In genomic region chr1:159011701-159012100, GRCh38 we compare ENCODE assay signal across 8 cellular contexts. TPM values are rescaled to one million over a fixed set of nuclear protein-coding genes. Genes with fewer than 3 reads are reported as not detected.
DNase-seq lines count a peak whose midpoint lies in the region; ATAC-seq, FAIRE-seq and TF ChIP-seq lines count a peak whose summit lies in the region.

No MANE protein-coding gene starts in this region.

- no peak for DNase-seq in IMR-90
- no peak for DNase-seq in GM12878 (ENCODE audit: low read depth, low spot score)
- DNase-seq in amygdala (lab: John Stamatoyannopoulos, UW): no peak
- no peak for DNase-seq in NCI-H2029 treated with DMSO at 0.1 percent for 48 hours (lab: John Stamatoyannopoulos, UW)
- no peak for DNase-seq in SW480 (ENCODE audit: low spot score)
- DNase-seq in activated effector memory CD4-positive, alpha-beta T cell treated with anti-CD3 and anti-CD28 coated beads, Interleukin-2, amount 50 U/mL, for 16 hours: no peak

- H3K4me3 ChIP-seq in ACC112 (ENCODE audit: low read depth, low read length) (peak overlapping the region; percentile 87), IMR-90 (ENCODE audit: insufficient read depth, low read depth, low read length) (no peak overlapping the region; the same call in 1 of the 2 replicates), GM12878 (peak overlapping the region; percentile 76), muscle layer of duodenum (ENCODE audit: low read depth in 1 of 2, low read length in 2 of 2) (peak overlapping the region; percentile 55 to 78)

- H2AFZ ChIP-seq in ACC112 (ENCODE audit: low read length, unreplicated experiment): no peak overlapping the region
- H2AFZ ChIP-seq in IMR-90 (replicated peaks; ENCODE audit: low read length, poor library complexity): no peak overlapping the region
- no peak overlapping the region for H2AFZ ChIP-seq in GM12878 (ENCODE audit: control insufficient read depth, low read depth, low read length)

- TF ChIP-seq POLR2A in IMR-90 (IDR thresholded peaks at IDR 0.05; ENCODE audit: low read depth, low read length) (no peak), GM12878 (IDR thresholded peaks at IDR 0.05; ENCODE audit: low read depth, low read length) (no peak)

- CTCF ChIA-PET in IMR-90 (lab: Yijun Ruan, JAX) (no interaction called here), GM12878 (lab: Yijun Ruan, JAX) (interaction anchor here (1.9 to 7.4 kb wide), 2 partner anchors 60 to 65 kb away, joined by 9 to 37 read pairs; partner anchors contain the start of gene AIM2)

- intact Hi-C loops in IMR-90 (cut with micrococcal nuclease): no loop called here
- intact Hi-C loops in GM12878 (cut with micrococcal nuclease; ENCODE audit: unreplicated experiment): no loop called here

- no peak overlapping the region for H2AK5ac ChIP-seq in IMR-90 (ENCODE audit: low read depth, low read length)

- no peak overlapping the region for H2BK15ac ChIP-seq in IMR-90 (ENCODE audit: low read depth, low read length)

- FAIRE-seq in GM12878 (lab: Jason Lieb, UNC): no peak

- SMC1A ChIA-PET in GM12878 (lab: Charles Lee; ENCODE audit: uncharacterized antibody, unreplicated experiment): interaction anchor here (1.6 kb wide), 1 partner anchor 19 kb away, joined by 3 read pairs; no protein-coding TSS in a partner anchor

- no peak for TF ChIP-seq EP300 in GM12878 (IDR thresholded peaks at IDR 0.05; ENCODE audit: borderline replicate concordance in 1 of 2, control insufficient read depth in 1 of 2, low read depth in 2 of 2, low read length in 2 of 2)

- no peak overlapping the region for H3K14ac ChIP-seq in IMR-90 (replicated peaks; ENCODE audit: low read depth, low read length)

- peaks cover 79% of the 10 kb centered on the region for H3K79me2 ChIP-seq in ACC112 (ENCODE audit: control insufficient read depth, insufficient read depth, low read length, unreplicated experiment)
- peaks cover 79% of the 10 kb centered on the region for H3K79me2 ChIP-seq in GM12878 (ENCODE audit: control insufficient read depth, insufficient read depth, low read length)

- no peak overlapping the region for H2AK9ac ChIP-seq in IMR-90 (replicated peaks; ENCODE audit: low read depth, low read length, poor library complexity)

- H3K9me3 ChIP-seq in IMR-90 (ENCODE audit: control insufficient read depth, insufficient read depth, low read length) (no peaks in the 10 kb centered on the region), GM12878 (replicated peaks; ENCODE audit: control insufficient read depth, insufficient read depth, low read length) (no peaks in the 10 kb centered on the region; the same call in 2 of the 3 replicates), muscle layer of duodenum (ENCODE audit: control insufficient read depth in 1 of 2, low read length in 2 of 2) (no peaks in the 10 kb centered on the region)

- POLR2A ChIA-PET in IMR-90 (lab: Charles Lee; ENCODE audit: unreplicated experiment): no interaction called here
- POLR2A ChIA-PET in GM12878 (lab: Charles Lee): interaction anchor here (1.5 to 4.5 kb wide), 2 partner anchors 23 to 65 kb away, joined by 3 to 18 read pairs; partner anchors contain the start of gene AIM2

- H3K4me2 ChIP-seq in IMR-90 (ENCODE audit: low read depth, low read length): peak overlapping the region; percentile 87
- H3K4me2 ChIP-seq in GM12878 (ENCODE audit: control insufficient read depth, insufficient read depth): peak overlapping the region; percentile 34; the same call in 1 of the 2 replicates

- H3K56ac ChIP-seq in IMR-90 (ENCODE audit: extremely low read depth, insufficient read depth, low read length): no peak overlapping the region

- no peak overlapping the region for H3K18ac ChIP-seq in IMR-90 (ENCODE audit: low read depth, low read length)

- H4K8ac ChIP-seq in IMR-90 (ENCODE audit: low read depth in 2 of 2, low read length in 2 of 2): no peak overlapping the region

- no peak overlapping the region for H3K23ac ChIP-seq in IMR-90 (ENCODE audit: low read depth, low read length)

- no peak overlapping the region for H3K4ac ChIP-seq in IMR-90 (ENCODE audit: low read depth, low read length)

- H4K91ac ChIP-seq in IMR-90 (ENCODE audit: insufficient read depth, low read depth, low read length): no peak overlapping the region

- dilution Hi-C loops in IMR-90 (cut with HindIII; ENCODE audit: low sequenced_read_pairs, unreplicated experiment): no loop called here

- TF ChIP-seq CTCF in IMR-90 (conservative IDR thresholded peaks at IDR 0.05; ENCODE audit: low read depth, low read length): no peak
- no peak for TF ChIP-seq CTCF in GM12878 (IDR thresholded peaks at IDR 0.05 in 2 of 3, conservative IDR thresholded peaks at IDR 0.05 in 1 of 3; ENCODE audit: control insufficient read depth in 2 of 3, extremely low read depth in 1 of 3, insufficient read depth in 1 of 3, low read depth in 3 of 3, low read length in 3 of 3)

- ATAC-seq in IMR-90 (ENCODE audit: low read depth) (no peak), GM12878 (no peak)

- peaks cover 48% of the 10 kb centered on the region for H3K4me1 ChIP-seq in ACC112 (ENCODE audit: control insufficient read depth, insufficient read depth, low read length, unreplicated experiment)
- peaks cover 13% of the 10 kb centered on the region for H3K4me1 ChIP-seq in IMR-90 (ENCODE audit: control insufficient read depth, insufficient read depth, low read length)
- H3K4me1 ChIP-seq in GM12878 (ENCODE audit: control insufficient read depth, insufficient read depth, low read length): peaks cover 18% of the 10 kb centered on the region; the same call in 1 of the 2 replicates
- peaks cover 5 to 9% of the 10 kb centered on the region in 2 donors for H3K4me1 ChIP-seq in muscle layer of duodenum (ENCODE audit: control insufficient read depth in 1 of 2, insufficient read depth in 2 of 2, low read length in 2 of 2)

- H3K27me3 ChIP-seq in ACC112 (ENCODE audit: insufficient read depth, low read length) (no peaks in the 10 kb centered on the region), IMR-90 (ENCODE audit: control insufficient read depth, insufficient read depth, low read length) (no peaks in the 10 kb centered on the region), GM12878 (replicated peaks in 1 of 2; ENCODE audit: control insufficient read depth in 2 of 2, insufficient read depth in 2 of 2, low read length in 1 of 2) (no peaks in the 10 kb centered on the region), muscle layer of duodenum (ENCODE audit: low read depth, low read length) (no peaks in the 10 kb centered on the region)

- H4K5ac ChIP-seq in IMR-90 (ENCODE audit: low read depth, low read length): no peak overlapping the region

- H3K27ac ChIP-seq in ACC112 (ENCODE audit: low read depth, low read length): peak overlapping the region; percentile 64
- no peak overlapping the region for H3K27ac ChIP-seq in IMR-90 (ENCODE audit: insufficient read depth, low read length)
- H3K27ac ChIP-seq in GM12878 (ENCODE audit: control insufficient read depth, insufficient read depth): peak overlapping the region; percentile 100
- peak overlapping the region; percentile 95 for H3K27ac ChIP-seq in muscle layer of duodenum (ENCODE audit: low read length)

- H2BK20ac ChIP-seq in IMR-90 (ENCODE audit: low read depth, low read length): no peak overlapping the region

- BruUV-seq in IMR-90 (replicated peaks; lab: Mats Ljungman, UMichigan) (no TSS peak), GM12878 (replicated peaks; lab: Mats Ljungman, UMichigan) (no TSS peak)

- TF ChIP-seq RAD21 in IMR-90 (IDR thresholded peaks at IDR 0.05; ENCODE audit: low read length): no peak
- no peak for TF ChIP-seq RAD21 in GM12878 (IDR thresholded peaks at IDR 0.05; ENCODE audit: insufficient read depth, low read depth, low read length)

- RAD21 ChIA-PET in GM12878 (lab: Charles Lee; ENCODE audit: unreplicated experiment): no interaction called here

- no peak overlapping the region for H2BK5ac ChIP-seq in IMR-90 (ENCODE audit: low read depth, low read length, poor library complexity, severe bottlenecking)

- H3K9me1 ChIP-seq in IMR-90 (ENCODE audit: insufficient read depth, low read length): peaks cover 8% of the 10 kb centered on the region; the same call in 1 of the 2 replicates

- peaks cover 0 to 26% of the 10 kb centered on the region in 2 experiments for H3K79me1 ChIP-seq in IMR-90 (ENCODE audit: low read depth in 1 of 2, low read length in 2 of 2)

- H3K9ac ChIP-seq in IMR-90 (ENCODE audit: low read depth, low read length) (no peak overlapping the region), GM12878 (ENCODE audit: control insufficient read depth, insufficient read depth, low read length) (peak overlapping the region; percentile 99)

- H4K20me1 ChIP-seq in IMR-90 (ENCODE audit: insufficient read depth, low read length): no peaks in the 10 kb centered on the region
- no peaks in the 10 kb centered on the region for H4K20me1 ChIP-seq in GM12878 (ENCODE audit: control insufficient read depth, insufficient read depth)

- H2BK120ac ChIP-seq in IMR-90 (ENCODE audit: low read depth, low read length): no peak overlapping the region

- peaks cover 30% of the 10 kb centered on the region for H3K36me3 ChIP-seq in ACC112 (ENCODE audit: insufficient read depth, low read length)
- peaks cover 11% of the 10 kb centered on the region for H3K36me3 ChIP-seq in IMR-90 (ENCODE audit: control insufficient read depth, insufficient read depth, low read length)
- H3K36me3 ChIP-seq in GM12878 (ENCODE audit: control insufficient read depth in 2 of 2, insufficient read depth in 2 of 2, low read length in 1 of 2): peaks cover 1 to 14% of the 10 kb centered on the region in 2 experiments; a peak in 3 of 4 replicates
- peaks cover 4 to 19% of the 10 kb centered on the region in 2 donors for H3K36me3 ChIP-seq in muscle layer of duodenum (ENCODE audit: control insufficient read depth in 1 of 2, insufficient read depth in 2 of 2, low read length in 2 of 2)

- in situ Hi-C loops in IMR-90 (cut with MboI; ENCODE audit: low sequenced_read_pairs) (no loop called here), GM12878 (cut with MboI) (no loop called here)

RNA-seq across cellular contexts. Expression of gene IFI16, which starts 2.0 kb away (rescaled TPM):
- 45.0 and 60.3 TPM in 2 replicates for total RNA-seq in IMR-90 (2012; rRNA removed)
- 59.2 and 65.3 TPM in 2 replicates for polyA plus RNA-seq in IMR-90 (2012; rRNA removed)
- 10.3 and 12.7 TPM in 2 replicates for polyA plus RNA-seq in IMR-90 (2012; cell fraction: cytosol; rRNA removed)
- 4.0 and 42.3 TPM in 2 replicates for polyA plus RNA-seq in IMR-90 (2012; cell fraction: nucleus; rRNA removed; ENCODE audit: low replicate concordance)
- 152 and 157 TPM in 2 replicates for total RNA-seq in GM12878 (2013; cell fraction: nucleolus; rRNA removed)
- total RNA-seq in GM12878 (2014; rRNA removed): 147 and 155 TPM in 2 replicates
- 120 and 123 TPM in 2 replicates for total RNA-seq in GM12878 (2014; rRNA removed; fragmentation: Illumina TruSeq; extraction: Trizol)
- total RNA-seq in GM12878 (2021): 185 and 196 TPM in 2 replicates
- 119 TPM for polyA plus RNA-seq in GM12878 (2011; ENCODE audit: low read depth)
- polyA plus RNA-seq in GM12878 (2011; rRNA removed): 375 and 581 TPM in 2 replicates
- polyA plus RNA-seq in GM12878 (2011; cell fraction: cytosol; rRNA removed): 144 and 189 TPM in 2 replicates
- polyA plus RNA-seq in GM12878 (2011; cell fraction: nucleus; rRNA removed): 193 and 199 TPM in 2 replicates
- 175 and 215 TPM in 2 replicates for polyA plus RNA-seq in GM12878 (2012)
- 366 and 473 TPM in 2 replicates for polyA plus RNA-seq in GM12878 (2014; fragmentation: Illumina TruSeq; extraction: Trizol)
- 100 to 1,000 TPM; 191 to 255 TPM for polyA plus RNA-seq in GM12878 (2014; fragmentation: Nextera tagmentation; extraction: Ambion mirVana)
- 188 and 232 TPM in 2 replicates for polyA plus RNA-seq in GM12878 (2014; rRNA removed)
- 100 to 1,000 TPM; 149 to 165 TPM for polyA plus RNA-seq in GM12878 (2016; fragmentation: Nextera tagmentation; extraction: Ambion mirVana)
- polyA minus RNA-seq in GM12878 (2011; rRNA and poly(A)+ RNA removed): 163 and 190 TPM in 2 replicates
- polyA minus RNA-seq in GM12878 (2011; cell fraction: cytosol; rRNA and poly(A)+ RNA removed): 90.2 and 92.9 TPM in 2 replicates
- polyA minus RNA-seq in GM12878 (2011; cell fraction: nucleus; rRNA and poly(A)+ RNA removed): 119 and 143 TPM in 2 replicates
